In genomic region chr5:109936996-109937395, GRCh38 we compare ENCODE assay signal across 9 cellular contexts.
DNase-seq lines count a peak whose midpoint lies in the region; ATAC-seq and TF ChIP-seq lines count a peak whose summit lies in the region.
"Had no signal": no experiment of that assay in that cellular context is flagged by ENCODE, and none has a peak within 500 bp of the region (broad histone marks: within the 10 kb centered on the region; RNA-seq: fewer than 3 reads in every experiment).

No MANE protein-coding gene starts in this region.

- no peak overlapping the region for H3K4me3 ChIP-seq in KMS-11 (IDR thresholded peaks at IDR 0.05; ENCODE audit: insufficient read depth, low read depth, low read length)
- H3K4me3 ChIP-seq in psoas muscle: no peak overlapping the region

- H3K9me3 ChIP-seq in psoas muscle: peaks cover 3% of the 10 kb centered on the region

- ATAC-seq in HG02610 (IDR thresholded peaks at IDR 0.05; ENCODE audit: unreplicated experiment) (peak; percentile 81), psoas muscle (no peak)

- DNase-seq in activated T-cell treated with anti-CD3 and anti-CD28 coated beads for 48 hours (ENCODE audit: low read depth) (peak; percentile 27), activated T-cell treated with anti-CD3 and anti-CD28 coated beads for 4 hours (no peak), OCI-M2 (lab: John Stamatoyannopoulos, UW; ENCODE audit: unreplicated experiment) (no peak), NCI-H1417 (lab: John Stamatoyannopoulos, UW) (no peak), psoas muscle (no peak)
- peak; percentile 45 for DNase-seq in stimulated activated CD8-positive, alpha-beta memory T cell treated with anti-CD3 and anti-CD28 coated beads, Interleukin-4, amount 100 ng/mL, for 48 hours
- DNase-seq: NCI-H526 treated with DMSO at 0.1 percent for 48 hours had no signal

- H2AFZ ChIP-seq in KMS-11 (ENCODE audit: low read depth): no peak overlapping the region

- no peaks in the 10 kb centered on the region for H4K20me1 ChIP-seq in KMS-11 (ENCODE audit: insufficient read depth)

- WGBS in psoas muscle, 3 donors: 67 to 76% (median 74%) methylated on average over 2 of the region's 2 CpGs

- intact Hi-C loops in psoas muscle (cut with DNase I): no loop called here

- H3K36me3 ChIP-seq in KMS-11 (ENCODE audit: insufficient read depth) (no peaks in the 10 kb centered on the region), psoas muscle (ENCODE audit: insufficient read depth in 1 of 2, low read depth in 1 of 2) (no peaks in the 10 kb centered on the region)

- peak overlapping the region; percentile 52 for H3K4me2 ChIP-seq in KMS-11

- H3K4me1 ChIP-seq in KMS-11 (ENCODE audit: low read depth, poor library complexity, severe bottlenecking) (peaks cover 83% of the 10 kb centered on the region), psoas muscle (no peaks in the 10 kb centered on the region)

- peak overlapping the region; percentile 44; the same call in 1 of the 2 replicates for H3K9ac ChIP-seq in KMS-11

- TF ChIP-seq CTCF in KMS-11 (conservative IDR thresholded peaks at IDR 0.05; ENCODE audit: low read depth, low read length) (no peak), psoas muscle (IDR thresholded peaks at IDR 0.05) (no peak)

- no peaks in the 10 kb centered on the region for H3K79me2 ChIP-seq in KMS-11 (ENCODE audit: insufficient read depth, low read depth)

- H3K27me3 ChIP-seq in KMS-11 (ENCODE audit: insufficient read depth, low read depth): no peaks in the 10 kb centered on the region
- no peaks in the 10 kb centered on the region for H3K27me3 ChIP-seq in psoas muscle (ENCODE audit: insufficient read depth in 3 of 3, low read length in 2 of 3)

- H3K27ac ChIP-seq in KMS-11 (peak overlapping the region; percentile 94), psoas muscle (no peak overlapping the region)

Comparison
In these comparisons a context has a peak if more than half of its experiments do, and no peak if none do; other contexts are left out.
1. DNase-seq: peak in activated T-cell treated with anti-CD3 and anti-CD28 coated beads for 48 hours (single experiment) and stimulated activated CD8-positive, alpha-beta memory T cell treated with anti-CD3 and anti-CD28 coated beads, Interleukin-4, amount 100 ng/mL, for 48 hours (single experiment); none in activated T-cell treated with anti-CD3 and anti-CD28 coated beads for 4 hours (single experiment), OCI-M2 (single experiment), NCI-H1417 (0 of 3) and psoas muscle (0 of 2).